ENCODE assay signal across 22 cellular contexts in the genomic region with DNA sequence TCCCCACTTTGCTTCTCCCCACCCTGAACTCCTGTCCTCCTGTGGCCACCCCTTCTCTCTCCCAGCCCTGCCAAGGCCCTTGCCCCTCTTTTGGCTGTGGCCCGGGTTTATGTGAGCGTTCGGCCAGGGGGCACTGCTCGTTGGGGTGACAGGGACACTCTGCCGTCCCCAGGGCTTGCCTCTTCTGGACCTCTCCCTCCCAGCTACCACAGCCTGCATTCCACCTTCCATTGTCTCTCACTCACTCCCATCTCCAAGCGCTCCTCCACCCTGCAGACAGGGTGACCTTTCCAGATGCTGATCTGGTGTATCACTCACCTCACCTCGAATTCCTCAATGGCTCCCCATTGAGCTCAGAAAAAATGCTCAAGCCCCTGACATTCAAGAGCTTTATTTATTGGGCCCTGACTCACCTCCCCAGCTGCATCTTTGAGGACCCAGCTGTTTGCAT. TPM values are rescaled to one million over a fixed set of nuclear protein-coding genes. Genes with fewer than 3 reads are reported as not detected.
DNase-seq lines count a peak whose midpoint lies in the region; FAIRE-seq and TF ChIP-seq lines count a peak whose summit lies in the region.
"Had no signal": no experiment of that assay in that cellular context is flagged by ENCODE, and none has a peak within 500 bp of the region (broad histone marks: within the 10 kb centered on the region; RNA-seq: fewer than 3 reads in every experiment).

No MANE protein-coding gene starts in this region.

- dilution Hi-C loops in keratinocyte (cut with MboI; ENCODE audit: extremely low pct_ligation_motif_present, low sequenced_read_pairs), result no loop called here

- TF ChIP-seq CTCF in DOHH2 (IDR thresholded peaks at IDR 0.05; ENCODE audit: low read depth, low read length, poor library complexity, severe bottlenecking) (no peak), keratinocyte (optimal IDR thresholded peaks at IDR 0.05 in 1 of 3, IDR thresholded peaks at IDR 0.05 in 1 of 3, conservative IDR thresholded peaks at IDR 0.05 in 1 of 3; ENCODE audit: extremely low read depth in 1 of 3, insufficient read depth in 2 of 3, low read length in 3 of 3) (no peak)

- H3K79me2 ChIP-seq in DOHH2 (ENCODE audit: control insufficient read depth, low read length) (peaks cover 67% of the 10 kb centered on the region), keratinocyte (ENCODE audit: control insufficient read depth, insufficient read depth, low read length) (no peaks in the 10 kb centered on the region)
- H3K79me2 ChIP-seq: hepatocyte had no signal

- DNase-seq in HTR-8/SVneo (ENCODE audit: insufficient read length, low spot score), result peak; percentile 24
- peak; percentile 6 for DNase-seq in astrocyte of the hippocampus (ENCODE audit: low read depth, low spot score)
- DNase-seq in keratinocyte (ENCODE audit: low read depth, low spot score), result peak; percentile 17
- DNase-seq in stimulated activated naive CD4-positive, alpha-beta T cell (lab: John Stamatoyannopoulos, UW), result no peak
- DNase-seq in OCI-M1 (lab: John Stamatoyannopoulos, UW), result no peak
- DNase-seq in activated CD4-positive, alpha-beta T cell treated with anti-CD3 and anti-CD28 coated beads, Interleukin-2, amount 50 U/mL, for 1 hour, result no peak
- DNase-seq in NCI-H187 (lab: John Stamatoyannopoulos, UW), result no peak
- DNase-seq: activated CD4-positive, alpha-beta memory T cell treated with anti-CD3 and anti-CD28 coated beads for 36 hours; activated naive CD8-positive, alpha-beta T cell treated with anti-CD3 and anti-CD28 coated beads, Interleukin-2, amount 50 U/mL, for 24 hours; CD4-positive, alpha-beta memory T cell; DND-41; effector memory CD8-positive, alpha-beta T cell; KBM-7; NCI-H1105 treated with DMSO at 0.1 percent for 48 hours; NCI-H226; sigmoid colon; stimulated activated CD4-positive, alpha-beta T cell treated with anti-CD3 and anti-CD28 coated beads, Interleukin-4, amount 100 ng/mL, for 1 hour had no signal

- H3K4me3 ChIP-seq in DOHH2 (ENCODE audit: low read length) (peak overlapping the region; percentile 87), keratinocyte (ENCODE audit: control insufficient read depth in 2 of 3, extremely low read depth in 1 of 3, insufficient read depth in 2 of 3, low read depth in 1 of 3, low read length in 3 of 3) (no peak overlapping the region)
- H3K4me3 ChIP-seq: hepatocyte, sigmoid colon, suprapubic skin had no signal

- peak overlapping the region; percentile 98 for H3K27ac ChIP-seq in DOHH2 (ENCODE audit: low read depth, low read length)
- no peak overlapping the region for H3K27ac ChIP-seq in keratinocyte (ENCODE audit: control insufficient read depth, insufficient read depth, low read length)
- H3K27ac ChIP-seq: hepatocyte, sigmoid colon, suprapubic skin had no signal

- H3K36me3 ChIP-seq in DOHH2 (ENCODE audit: control insufficient read depth, low read length) (peaks cover 69% of the 10 kb centered on the region), keratinocyte (ENCODE audit: control insufficient read depth in 2 of 2, extremely low read depth in 1 of 2, insufficient read depth in 2 of 2, low read length in 2 of 2) (no peaks in the 10 kb centered on the region)
- H3K36me3 ChIP-seq: sigmoid colon, suprapubic skin had no signal

- peaks cover 24% of the 10 kb centered on the region for H3F3A ChIP-seq in DOHH2 (ENCODE audit: control insufficient read depth, insufficient read depth)

- H3K9me1 ChIP-seq in keratinocyte (ENCODE audit: control insufficient read depth, extremely low read depth, insufficient read depth, low read length), result no peaks in the 10 kb centered on the region

- no peak overlapping the region for H2AFZ ChIP-seq in keratinocyte (ENCODE audit: control insufficient read depth, low read length)
- H2AFZ ChIP-seq: hepatocyte had no signal

- no peaks in the 10 kb centered on the region for H3K9me2 ChIP-seq in DOHH2 (replicated peaks; ENCODE audit: control insufficient read depth, low read length)

- H3K4me2 ChIP-seq in DOHH2 (ENCODE audit: low read length) (peak overlapping the region; percentile 98), keratinocyte (ENCODE audit: control insufficient read depth, extremely low read depth, insufficient read depth, low read depth, low read length) (no peak overlapping the region)
- H3K4me2 ChIP-seq: hepatocyte had no signal

- H3K27me3 ChIP-seq in DOHH2 (ENCODE audit: control insufficient read depth, low read length) (no peaks in the 10 kb centered on the region), keratinocyte (ENCODE audit: control insufficient read depth, extremely low read depth, insufficient read depth, low read length) (no peaks in the 10 kb centered on the region)
- H3K27me3 ChIP-seq: hepatocyte, sigmoid colon, suprapubic skin had no signal

- H4K20me1 ChIP-seq in DOHH2 (ENCODE audit: control insufficient read depth, insufficient read depth, low read depth, low read length) (no peaks in the 10 kb centered on the region), keratinocyte (ENCODE audit: control insufficient read depth, extremely low read depth, insufficient read depth, low read length) (no peaks in the 10 kb centered on the region)

- no peak overlapping the region for H3K9ac ChIP-seq in keratinocyte (ENCODE audit: control insufficient read depth, extremely low read depth, insufficient read depth, low read length)

- H3K9me3 ChIP-seq in DOHH2 (ENCODE audit: control insufficient read depth, insufficient read depth, low read length) (peaks cover 16% of the 10 kb centered on the region), keratinocyte (ENCODE audit: control insufficient read depth, low read depth, low read length) (peaks cover 3% of the 10 kb centered on the region)

- FAIRE-seq in HTR-8/SVneo (lab: Jason Lieb, UNC) (no peak), keratinocyte (lab: Jason Lieb, UNC) (no peak)
- FAIRE-seq: RCC 7860, TTC549 had no signal

- H3K4me1 ChIP-seq in DOHH2 (ENCODE audit: control insufficient read depth, low read length) (peaks cover 95% of the 10 kb centered on the region), keratinocyte (ENCODE audit: control insufficient read depth, extremely low read depth, insufficient read depth, low read length) (peaks cover 4% of the 10 kb centered on the region)
- H3K4me1 ChIP-seq: sigmoid colon, suprapubic skin had no signal

RNA-seq across cellular contexts. Expression of a gene that starts 1.4 kb away (rescaled TPM):
- 0.05 TPM in 1 of 3 replicates, not detected in the others for polyA plus RNA-seq in keratinocyte
- not detected for polyA plus RNA-seq in keratinocyte (2011; ENCODE audit: low read depth)
- polyA plus RNA-seq in keratinocyte (2011; cell fraction: cytosol; rRNA removed), result 0.05 TPM in 1 of 2 replicates, not detected in the other
- 0.08 TPM in 1 of 2 replicates, not detected in the other for polyA plus RNA-seq in keratinocyte (2011; cell fraction: nucleus; rRNA removed)
- 0.08 and 0.14 TPM in 2 replicates for polyA plus RNA-seq in keratinocyte (2012; ENCODE audit: low replicate concordance)
- not detected in 3 replicates for polyA minus RNA-seq in keratinocyte
- polyA minus RNA-seq in keratinocyte (2011; cell fraction: cytosol; rRNA and poly(A)+ RNA removed), result not detected
- polyA minus RNA-seq in keratinocyte (2011; cell fraction: nucleus; rRNA and poly(A)+ RNA removed), result not detected in 2 replicates
- polyA plus RNA-seq: CD4-positive, alpha-beta memory T cell; hepatocyte had no signal

RNA-seq across cellular contexts. Expression of a gene that starts 22.0 kb away (rescaled TPM):
- not detected in 3 replicates for polyA plus RNA-seq in keratinocyte
- polyA plus RNA-seq in keratinocyte (2011; ENCODE audit: low read depth), result not detected
- polyA plus RNA-seq in keratinocyte (2011; cell fraction: cytosol; rRNA removed), result not detected in 2 replicates
- not detected in 2 replicates for polyA plus RNA-seq in keratinocyte (2011; cell fraction: nucleus; rRNA removed)
- polyA plus RNA-seq in keratinocyte (2012; ENCODE audit: low replicate concordance), result not detected in 2 replicates
- polyA minus RNA-seq in keratinocyte, result not detected in 3 replicates
- not detected for polyA minus RNA-seq in keratinocyte (2011; cell fraction: cytosol; rRNA and poly(A)+ RNA removed)
- polyA minus RNA-seq in keratinocyte (2011; cell fraction: nucleus; rRNA and poly(A)+ RNA removed), result not detected in 2 replicates
- polyA plus RNA-seq: CD4-positive, alpha-beta memory T cell had no signal

RNA-seq across cellular contexts. Expression of a gene that starts 34.7 kb away (rescaled TPM):
- polyA plus RNA-seq in keratinocyte, result 0.04 to 0.26 TPM (median 0.07 TPM) in 3 replicates
- polyA plus RNA-seq in keratinocyte (2011; ENCODE audit: low read depth), result 42.7 TPM
- not detected in 2 replicates for polyA plus RNA-seq in keratinocyte (2011; cell fraction: cytosol; rRNA removed)
- 0.15 TPM in 1 of 2 replicates, not detected in the other for polyA plus RNA-seq in keratinocyte (2011; cell fraction: nucleus; rRNA removed)
- polyA plus RNA-seq in keratinocyte (2012; ENCODE audit: low replicate concordance), result 0.09 and 83.2 TPM in 2 replicates
- polyA minus RNA-seq in keratinocyte, result not detected in 3 replicates
- not detected for polyA minus RNA-seq in keratinocyte (2011; cell fraction: cytosol; rRNA and poly(A)+ RNA removed)
- 0.63 TPM in 1 of 2 replicates, not detected in the other for polyA minus RNA-seq in keratinocyte (2011; cell fraction: nucleus; rRNA and poly(A)+ RNA removed)
- polyA plus RNA-seq: CD4-positive, alpha-beta memory T cell; sigmoid colon had no signal

Comparison
In these comparisons a context has a peak if more than half of its experiments do, and no peak if none do; other contexts are left out.
1. DNase-seq: peak in HTR-8/SVneo (single experiment), astrocyte of the hippocampus (single experiment) and keratinocyte (single experiment); none in stimulated activated naive CD4-positive, alpha-beta T cell (0 of 6), OCI-M1 (single experiment), activated CD4-positive, alpha-beta T cell treated with anti-CD3 and anti-CD28 coated beads, Interleukin-2, amount 50 U/mL, for 1 hour (single experiment) and NCI-H187 (0 of 2).